ENCODE assay signal across 1 cellular context in the genomic region with DNA sequence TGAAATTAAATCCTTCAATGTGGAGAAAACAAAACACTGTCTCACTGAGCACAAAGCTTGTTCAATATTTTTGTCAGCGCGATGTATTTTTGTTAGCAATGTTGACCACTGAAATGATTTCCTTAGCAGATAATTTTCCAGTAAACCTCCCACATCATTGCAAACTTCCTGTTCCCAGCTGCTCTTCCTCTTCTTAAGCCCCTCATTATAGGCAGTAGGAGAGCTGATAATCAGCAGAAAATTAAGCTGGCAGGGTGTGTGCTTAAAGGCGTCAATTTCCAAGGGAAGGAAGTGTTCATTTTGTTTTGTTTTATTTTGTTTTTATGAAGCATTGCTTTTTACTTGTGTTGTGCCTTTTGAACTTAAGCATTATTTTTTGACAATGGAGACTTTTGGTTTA.
TF ChIP-seq lines count a peak whose summit lies in the region.

No MANE protein-coding gene starts in this region.

TF ChIP-seq in endothelial cell of umbilical vein, 7 proteins besides CTCF, POLR2A, EP300 and RAD21:
- TF ChIP-seq MYC (IDR thresholded peaks at IDR 0.05; ENCODE audit: low read depth, low read length), result no peak
- TF ChIP-seq, protein P1, sequence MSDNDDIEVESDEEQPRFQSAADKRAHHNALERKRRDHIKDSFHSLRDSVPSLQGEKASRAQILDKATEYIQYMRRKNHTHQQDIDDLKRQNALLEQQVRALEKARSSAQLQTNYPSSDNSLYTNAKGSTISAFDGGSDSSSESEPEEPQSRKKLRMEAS (IDR thresholded peaks at IDR 0.05; ENCODE audit: insufficient read depth, insufficient read length), result no peak
- no peak for TF ChIP-seq JUN (IDR thresholded peaks at IDR 0.05; ENCODE audit: borderline replicate concordance, insufficient read depth, insufficient read length, low read depth)
- no peak for TF ChIP-seq GATA2 (IDR thresholded peaks at IDR 0.05; ENCODE audit: insufficient read depth, insufficient read length, low read depth, low read length)
- no peak for TF ChIP-seq POLR2AphosphoS5 (IDR thresholded peaks at IDR 0.05; ENCODE audit: insufficient read depth, low read depth, low read length)
- TF ChIP-seq FOS (IDR thresholded peaks at IDR 0.05; ENCODE audit: borderline replicate concordance, insufficient read depth, low read length), result no peak
- TF ChIP-seq EZH2 (IDR thresholded peaks at IDR 0.05; ENCODE audit: borderline replicate concordance, low read depth, low read length, severe bottlenecking), result no peak
